Comparison of ENCODE assay signal across 8 cellular contexts in genomic region chr16:56611281-56611833, GRCh38. TPM values are rescaled to one million over a fixed set of nuclear protein-coding genes. Genes with fewer than 3 reads are reported as not detected.
DNase-seq lines count a peak whose midpoint lies in the region; ATAC-seq, FAIRE-seq and TF ChIP-seq lines count a peak whose summit lies in the region.

No MANE protein-coding gene starts in this region.

- peaks cover 12% of the 10 kb centered on the region for H3K36me3 ChIP-seq in MG63

- POLR2A ChIA-PET in A549 (lab: Yijun Ruan, JAX) = interaction anchor here (0.8 to 10.8 kb wide), 3 partner anchors 16 to 73 kb away, joined by 3 to 185 read pairs (median 33); partner anchors contain the start of gene MT1X
- POLR2A ChIA-PET in naive thymus-derived CD8-positive, alpha-beta T cell (lab: Charles Lee) = interaction anchor here (0.8 to 5.6 kb wide), 4 partner anchors 12 to 35 kb away, joined by 3 to 50 read pairs (median 13); partner anchors contain the start of gene MT1E

- H3K9me3 Mint-ChIP-seq in effector memory CD8-positive, alpha-beta T cell = peaks cover 0 to 2% of the 10 kb centered on the region in 2 donors
- no peaks in the 10 kb centered on the region for H3K9me3 Mint-ChIP-seq in naive thymus-derived CD8-positive, alpha-beta T cell

- H3K4me3 ChIP-seq in A549 (no peak overlapping the region), MG63 (peak overlapping the region; percentile 74; the same call in 1 of the 2 replicates)

- TF ChIP-seq POLR2A in A549 (IDR thresholded peaks at IDR 0.05; ENCODE audit: low read length) = no peak

- ATAC-seq in A549 (no peak), GM18519 (IDR thresholded peaks at IDR 0.05; ENCODE audit: low FRiP score, unreplicated experiment) (no peak), GM19463 (IDR thresholded peaks at IDR 0.05; ENCODE audit: unreplicated experiment) (no peak), HG03432 (IDR thresholded peaks at IDR 0.05; ENCODE audit: unreplicated experiment) (no peak)
- no peak for ATAC-seq in effector memory CD8-positive, alpha-beta T cell (replicated peaks)
- no peak for ATAC-seq in naive thymus-derived CD8-positive, alpha-beta T cell

- peak overlapping the region; percentile 54 to 88 for H3K4me3 Mint-ChIP-seq in effector memory CD8-positive, alpha-beta T cell
- peak overlapping the region in 8 of 10 donors; percentile 4 to 100 (median 66) for H3K4me3 Mint-ChIP-seq in naive thymus-derived CD8-positive, alpha-beta T cell

- TF ChIP-seq EP300 in A549 (IDR thresholded peaks at IDR 0.05) = no peak

- peak overlapping the region; percentile 81 for H3K4me2 ChIP-seq in A549

- WGBS in A549 (ENCODE audit: missing lambda C conversion rate) = 70% methylated on average over 2 of the region's 2 CpGs

- CTCF ChIA-PET in A549 (lab: Yijun Ruan, JAX) = interaction anchor here (0.6 to 19.7 kb wide), 9 partner anchors 10 to 184 kb away, joined by 3 to 340 read pairs (median 4); partner anchors contain the start of genes MT1A, MT1B and MT1F

- peaks cover 0 to under 1% of the 10 kb centered on the region in 2 donors for H3K27me3 Mint-ChIP-seq in effector memory CD8-positive, alpha-beta T cell
- H3K27me3 Mint-ChIP-seq in naive thymus-derived CD8-positive, alpha-beta T cell = no peaks in the 10 kb centered on the region

- TF ChIP-seq RAD21 in A549 (conservative IDR thresholded peaks at IDR 0.05 in 1 of 2, IDR thresholded peaks at IDR 0.05 in 1 of 2) = no peak

- H3K27ac ChIP-seq in A549 = peak overlapping the region; percentile 93 to 96

- H3K36me3 Mint-ChIP-seq in effector memory CD8-positive, alpha-beta T cell (ENCODE audit: insufficient read depth) = no peaks in the 10 kb centered on the region
- H3K36me3 Mint-ChIP-seq in naive thymus-derived CD8-positive, alpha-beta T cell = no peaks in the 10 kb centered on the region

- no peak for TF ChIP-seq CTCF in A549 (IDR thresholded peaks at IDR 0.05)

- peaks cover 63% of the 10 kb centered on the region for H3K4me1 ChIP-seq in A549

- H3K4me1 Mint-ChIP-seq in effector memory CD8-positive, alpha-beta T cell (ENCODE audit: low read depth in 2 of 2) = peaks cover 29 to 44% of the 10 kb centered on the region in 2 donors
- peaks cover 30 to 61% (median 48%) of the 10 kb centered on the region in 4 donors for H3K4me1 Mint-ChIP-seq in naive thymus-derived CD8-positive, alpha-beta T cell

- H3K27ac Mint-ChIP-seq in effector memory CD8-positive, alpha-beta T cell = peak overlapping the region; percentile 90 to 99
- H3K27ac Mint-ChIP-seq in naive thymus-derived CD8-positive, alpha-beta T cell = peak overlapping the region; percentile 87 to 99 (median 96)

- DNase-seq in A549 (ENCODE audit: low read depth in 1 of 2, low spot score in 1 of 2) = peak in 1 of 2 experiments; percentile 36
- peak; percentile 96 for DNase-seq in MG63
- no peak for DNase-seq in effector memory CD8-positive, alpha-beta T cell
- no peak for DNase-seq in naive thymus-derived CD8-positive, alpha-beta T cell
- no peak for DNase-seq in occipital lobe (lab: John Stamatoyannopoulos, UW)

- H3K9me3 ChIP-seq in A549 = no peaks in the 10 kb centered on the region
- H3K9me3 ChIP-seq in MG63 = no peaks in the 10 kb centered on the region; the same call in 1 of the 2 replicates

- H3K27me3 ChIP-seq in MG63 = no peaks in the 10 kb centered on the region

- no peak for FAIRE-seq in A549 (lab: Jason Lieb, UNC)

TF ChIP-seq in A549, 52 proteins besides CTCF, POLR2A, EP300 and RAD21 (continues in another document):
- no peak for TF ChIP-seq RARB (CRISPR knock-in tag; IDR thresholded peaks at IDR 0.05)
- no peak for TF ChIP-seq HOXB13 (CRISPR knock-in tag; IDR thresholded peaks at IDR 0.05; ENCODE audit: low read depth)
- TF ChIP-seq HOXA7 (CRISPR knock-in tag; IDR thresholded peaks at IDR 0.05) = no peak
- no peak for TF ChIP-seq TP53 (CRISPR knock-in tag; IDR thresholded peaks at IDR 0.05)
- no peak for TF ChIP-seq SREBF2 (IDR thresholded peaks at IDR 0.05)
- TF ChIP-seq ZFP36 (IDR thresholded peaks at IDR 0.05; ENCODE audit: borderline replicate concordance, partially characterized antibody) = no peak
- TF ChIP-seq RCOR1 (IDR thresholded peaks at IDR 0.05; ENCODE audit: low read depth, low read length) = no peak
- TF ChIP-seq CHD4 (IDR thresholded peaks at IDR 0.05; ENCODE audit: borderline replicate concordance) = no peak
- TF ChIP-seq CEBPB (IDR thresholded peaks at IDR 0.05) = no peak
- TF ChIP-seq MAZ (IDR thresholded peaks at IDR 0.05; ENCODE audit: borderline replicate concordance, low read depth, low read length) = no peak
- TF ChIP-seq ELK1 (IDR thresholded peaks at IDR 0.05; ENCODE audit: low read depth, low read length) = no peak
- no peak for TF ChIP-seq BCL3 (IDR thresholded peaks at IDR 0.05)
- TF ChIP-seq HOXB5 (CRISPR knock-in tag; IDR thresholded peaks at IDR 0.05) = no peak

RNA-seq across cellular contexts. Expression of gene MT2A, which starts 3.0 kb away (rescaled TPM):
- polyA plus RNA-seq in A549 (2011; rRNA removed) (39.1 and 69.4 TPM in 2 replicates), A549 (2017; fragmentation: RNase III; extraction: RNeasy Plus Mini Kit Qiagen cat#74134 plus additional on column Dnase treatment) (228 to 316 TPM (median 305 TPM) in 3 replicates)
- polyA plus RNA-seq in A549 (2012; cell fraction: cytosol; rRNA removed) = 156 and 189 TPM in 2 replicates
- polyA plus RNA-seq in A549 (2012; cell fraction: nucleus; rRNA removed) = 154 and 179 TPM in 2 replicates
- 18.9 and 29.2 TPM in 2 replicates for polyA minus RNA-seq in A549 (2011; rRNA and poly(A)+ RNA removed)
- 115 and 538 TPM in 2 replicates for total RNA-seq in MG63 (2014; rRNA removed; shearing (Covaris generic); ENCODE audit: low replicate concordance)
- total RNA-seq in naive thymus-derived CD8-positive, alpha-beta T cell = 10 to 100 TPM; 32.3 to 39.0 TPM
- polyA plus RNA-seq in naive thymus-derived CD8-positive, alpha-beta T cell = 100 to 1,000 TPM; 248 to 303 (median 294) TPM
- total RNA-seq in occipital lobe = 2.3 TPM

RNA-seq across cellular contexts. Expression of gene MT1E, which starts 14.2 kb away (rescaled TPM):
- not detected in 2 replicates for polyA plus RNA-seq in A549 (2011; rRNA removed)
- not detected in 2 replicates for polyA plus RNA-seq in A549 (2012; cell fraction: cytosol; rRNA removed)
- polyA plus RNA-seq in A549 (2012; cell fraction: nucleus; rRNA removed) = not detected in 2 replicates
- not detected in 3 replicates for polyA plus RNA-seq in A549 (2017; fragmentation: RNase III; extraction: RNeasy Plus Mini Kit Qiagen cat#74134 plus additional on column Dnase treatment)
- not detected in 2 replicates for polyA minus RNA-seq in A549 (2011; rRNA and poly(A)+ RNA removed)
- 49.5 and 203 TPM in 2 replicates for total RNA-seq in MG63 (2014; rRNA removed; shearing (Covaris generic); ENCODE audit: low replicate concordance)
- total RNA-seq in naive thymus-derived CD8-positive, alpha-beta T cell = 1 to 10 TPM; 1.3 to 1.6 TPM
- polyA plus RNA-seq in naive thymus-derived CD8-positive, alpha-beta T cell = 10 to 100 TPM in 2 of 3 donors, 1 to 10 TPM in 1; 7.1 to 21.9 (median 10.5) TPM
- 12.8 TPM for total RNA-seq in occipital lobe

RNA-seq across cellular contexts. Expression of gene MT1M, which starts 21.1 kb away (rescaled TPM):
- polyA plus RNA-seq in A549 (2011; rRNA removed) (not detected in 2 replicates), A549 (2017; fragmentation: RNase III; extraction: RNeasy Plus Mini Kit Qiagen cat#74134 plus additional on column Dnase treatment) (not detected in 3 replicates)
- not detected in 2 replicates for polyA plus RNA-seq in A549 (2012; cell fraction: cytosol; rRNA removed)
- polyA plus RNA-seq in A549 (2012; cell fraction: nucleus; rRNA removed) = not detected in 2 replicates
- polyA minus RNA-seq in A549 (2011; rRNA and poly(A)+ RNA removed) = not detected in 2 replicates
- 5.2 and 26.7 TPM in 2 replicates for total RNA-seq in MG63 (2014; rRNA removed; shearing (Covaris generic); ENCODE audit: low replicate concordance)
- total RNA-seq in naive thymus-derived CD8-positive, alpha-beta T cell = not detected
- not detected for polyA plus RNA-seq in naive thymus-derived CD8-positive, alpha-beta T cell
- 1.4 TPM for total RNA-seq in occipital lobe

RNA-seq across cellular contexts. Expression of gene MT3, which starts 22.0 kb away (rescaled TPM):
- polyA plus RNA-seq in A549 (2011; rRNA removed) (0.16 and 0.24 TPM in 2 replicates), A549 (2017; fragmentation: RNase III; extraction: RNeasy Plus Mini Kit Qiagen cat#74134 plus additional on column Dnase treatment) (0.21 TPM in 1 of 3 replicates, not detected in the others)
- 0.11 TPM in 1 of 2 replicates, not detected in the other for polyA plus RNA-seq in A549 (2012; cell fraction: cytosol; rRNA removed)
- not detected in 2 replicates for polyA plus RNA-seq in A549 (2012; cell fraction: nucleus; rRNA removed)
- not detected in 2 replicates for polyA minus RNA-seq in A549 (2011; rRNA and poly(A)+ RNA removed)
- not detected in 2 replicates for total RNA-seq in MG63 (2014; rRNA removed; shearing (Covaris generic); ENCODE audit: low replicate concordance)
- total RNA-seq in naive thymus-derived CD8-positive, alpha-beta T cell = 1 to 10 TPM; 1.8 to 3.1 TPM
- polyA plus RNA-seq in naive thymus-derived CD8-positive, alpha-beta T cell = 10 to 100 TPM in 2 of 3 donors, 1 to 10 TPM in 1; 8.6 to 19.9 (median 19.2) TPM
- total RNA-seq in occipital lobe = 8.6 TPM

RNA-seq across cellular contexts. Expression of gene MT1A, which starts 27.1 kb away (rescaled TPM):
- polyA plus RNA-seq in A549 (2011; rRNA removed) (5.3 and 8.0 TPM in 2 replicates), A549 (2017; fragmentation: RNase III; extraction: RNeasy Plus Mini Kit Qiagen cat#74134 plus additional on column Dnase treatment) (12.8 to 16.9 TPM (median 14.1 TPM) in 3 replicates)
- 41.6 and 45.1 TPM in 2 replicates for polyA plus RNA-seq in A549 (2012; cell fraction: cytosol; rRNA removed)
- polyA plus RNA-seq in A549 (2012; cell fraction: nucleus; rRNA removed) = 30.4 and 34.7 TPM in 2 replicates
- polyA minus RNA-seq in A549 (2011; rRNA and poly(A)+ RNA removed) = 6.5 and 11.2 TPM in 2 replicates
- total RNA-seq in MG63 (2014; rRNA removed; shearing (Covaris generic); ENCODE audit: low replicate concordance) = not detected in 2 replicates
- not detected for total RNA-seq in naive thymus-derived CD8-positive, alpha-beta T cell
- not detected for polyA plus RNA-seq in naive thymus-derived CD8-positive, alpha-beta T cell
- not detected for total RNA-seq in occipital lobe
